In genomic region chr19:10167459-10167858, GRCh38 we compare ENCODE assay signal across 15 cellular contexts.
"Had no signal": no experiment of that assay in that cellular context is flagged by ENCODE, and none has a peak within 500 bp of the region (broad histone marks: within the 10 kb centered on the region; RNA-seq: fewer than 3 reads in every experiment).

No MANE protein-coding gene starts in this region.

- H3K27ac Mint-ChIP-seq: stimulated activated naive B cell treated with anti-CD40 and anti-IgM and Interleukin-4, amounts not matched to agents 10 μg/mL and 1 μg/mL and 100 μg/mL, for 72 hours; stimulated activated naive CD8-positive, alpha-beta T cell treated with anti-CD3 and anti-CD28 coated beads, Interleukin-15, amount 100 ng/mL, for 72 hours had no signal

- H3K4me1 ChIP-seq: esophagus squamous epithelium, foreskin keratinocyte, testis, tibial nerve had no signal

- H3K9me3 Mint-ChIP-seq: naive thymus-derived CD4-positive, alpha-beta T cell; stimulated activated naive B cell treated with anti-CD40 and anti-IgM and Interleukin-4, amounts not matched to agents 10 μg/mL and 1 μg/mL and 100 μg/mL, for 72 hours; stimulated activated naive CD8-positive, alpha-beta T cell treated with anti-CD3 and anti-CD28 coated beads, Interleukin-15, amount 100 ng/mL, for 72 hours had no signal

- H3K9me3 ChIP-seq: esophagus squamous epithelium, neutrophil, spleen, testis, tibial nerve had no signal

- H3K27ac ChIP-seq: coronary artery, esophagus squamous epithelium, foreskin keratinocyte, neutrophil, spleen, testis, tibial nerve had no signal

- H3K4me3 Mint-ChIP-seq: stimulated activated naive B cell treated with anti-CD40 and anti-IgM and Interleukin-4, amounts not matched to agents 10 μg/mL and 1 μg/mL and 100 μg/mL, for 72 hours; stimulated activated naive CD8-positive, alpha-beta T cell treated with anti-CD3 and anti-CD28 coated beads, Interleukin-15, amount 100 ng/mL, for 72 hours had no signal

- H3K27me3 ChIP-seq: esophagus squamous epithelium, foreskin keratinocyte, neutrophil, spleen, testis, tibial nerve had no signal

- H3K4me3 ChIP-seq: coronary artery, esophagus squamous epithelium, spleen, testis, tibial nerve had no signal

- H3K27me3 Mint-ChIP-seq: naive thymus-derived CD4-positive, alpha-beta T cell; stimulated activated naive B cell treated with anti-CD40 and anti-IgM and Interleukin-4, amounts not matched to agents 10 μg/mL and 1 μg/mL and 100 μg/mL, for 72 hours; stimulated activated naive CD8-positive, alpha-beta T cell treated with anti-CD3 and anti-CD28 coated beads, Interleukin-15, amount 100 ng/mL, for 72 hours had no signal

- ATAC-seq: foreskin keratinocyte; left colon; naive thymus-derived CD4-positive, alpha-beta T cell; sciatic nerve; stimulated activated naive B cell treated with anti-CD40 and anti-IgM and Interleukin-4, amounts not matched to agents 10 μg/mL and 1 μg/mL and 100 μg/mL, for 72 hours; stimulated activated naive CD8-positive, alpha-beta T cell treated with anti-CD3 and anti-CD28 coated beads, Interleukin-15, amount 100 ng/mL, for 72 hours had no signal

- DNase-seq: esophagus squamous epithelium; foreskin keratinocyte; left colon; naive thymus-derived CD4-positive, alpha-beta T cell; spleen; stimulated activated CD4-positive, alpha-beta T cell treated with anti-CD3 and anti-CD28 coated beads, Interleukin-15, amount 100 ng/mL, for 24 hours; stimulated activated CD4-positive, alpha-beta T cell treated with anti-CD3 and anti-CD28 coated beads, Interleukin-1b, Interleukin-23, amount 100 ng/mL, for 48 hours; stimulated activated CD4-positive, alpha-beta T cell treated with anti-CD3 and anti-CD28 coated beads, Interleukin-4, amount 100 ng/mL, for 24 hours; stimulated activated naive B cell treated with anti-CD40 and anti-IgM and Interleukin-4, amounts not matched to agents 10 μg/mL and 1 μg/mL and 100 μg/mL, for 72 hours; stimulated activated naive CD8-positive, alpha-beta T cell treated with anti-CD3 and anti-CD28 coated beads, Interleukin-15, amount 100 ng/mL, for 72 hours; testis had no signal
